ENCODE assay signal across 9 cellular contexts in the genomic region with DNA sequence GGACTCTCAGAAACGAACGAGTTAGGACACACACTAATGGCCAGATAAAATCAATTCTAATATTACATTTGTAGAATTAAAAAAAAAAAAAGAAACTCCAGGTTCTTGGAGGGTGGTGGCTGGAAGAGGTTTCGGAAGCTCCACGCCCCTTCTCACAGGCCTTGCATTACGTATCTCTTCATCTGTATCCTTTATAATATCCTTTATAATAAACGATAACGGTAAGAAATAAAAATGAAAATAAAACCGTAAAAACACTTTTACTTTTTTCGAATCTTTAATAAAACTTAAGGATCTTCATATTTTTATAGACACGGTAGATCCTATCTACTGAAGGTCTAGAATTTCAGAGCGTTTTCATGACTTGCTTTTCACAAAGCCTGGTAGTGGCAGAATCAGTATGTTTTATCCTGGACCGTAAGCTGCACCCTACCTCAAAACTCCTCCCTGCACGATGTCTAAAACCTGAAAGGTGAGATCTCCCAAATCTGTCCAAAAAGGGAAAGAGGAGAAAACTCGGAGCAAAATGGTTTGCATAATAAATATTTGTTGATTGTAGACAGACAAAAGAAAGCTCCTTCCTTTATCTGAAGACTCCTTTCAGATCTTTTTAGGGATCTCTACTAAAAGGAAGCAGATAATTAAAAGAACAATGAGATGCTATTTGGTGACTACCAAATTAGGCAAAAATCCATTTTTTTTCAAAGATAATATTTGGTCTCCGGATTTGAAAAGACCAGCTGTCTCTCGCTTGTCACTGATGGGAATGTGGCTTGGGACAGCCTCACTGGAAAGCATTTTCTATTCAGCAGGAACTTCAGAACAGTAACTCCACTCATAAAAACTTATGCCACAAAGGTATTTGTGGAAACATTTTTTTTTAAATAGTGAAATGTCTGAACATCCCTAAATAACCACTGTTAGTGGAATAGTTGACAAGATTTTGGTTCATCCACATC. TPM values are rescaled to one million over a fixed set of nuclear protein-coding genes. Genes with fewer than 3 reads are reported as not detected.
DNase-seq lines count a peak whose midpoint lies in the region; ATAC-seq and TF ChIP-seq lines count a peak whose summit lies in the region.
"Had no signal": no experiment of that assay in that cellular context is flagged by ENCODE, and none has a peak within 500 bp of the region (broad histone marks: within the 10 kb centered on the region; RNA-seq: fewer than 3 reads in every experiment).

No MANE protein-coding gene starts in this region.

- POLR2A ChIA-PET in T-cell (lab: Charles Lee): interaction anchor here (0.6 to 2.9 kb wide), 15 partner anchors 9 to 264 kb away, joined by 3 to 121 read pairs (median 5); no protein-coding TSS in a partner anchor

- H3K9me3 Mint-ChIP-seq in activated T-cell treated with anti-CD3 and anti-CD28 coated beads, Interleukin-2, amount 50 U/mL, for 24 hours: no peaks in the 10 kb centered on the region
- H3K9me3 Mint-ChIP-seq in T-cell: no peaks in the 10 kb centered on the region

- no peak for TF ChIP-seq CTCF in GM20000 (IDR thresholded peaks at IDR 0.05; ENCODE audit: extremely low read depth, missing control alignments)

- no peaks in the 10 kb centered on the region for H3K9me3 ChIP-seq in iPS-18a (ENCODE audit: control insufficient read depth, low read depth, low read length)
- no peaks in the 10 kb centered on the region for H3K9me3 ChIP-seq in stomach smooth muscle (ENCODE audit: control insufficient read depth in 2 of 2, low read length in 2 of 2)

- H3K4me3 Mint-ChIP-seq in activated T-cell treated with anti-CD3 and anti-CD28 coated beads, Interleukin-2, amount 50 U/mL, for 24 hours: peak overlapping the region; percentile 93
- peak overlapping the region; percentile 94 to 99 (median 99) for H3K4me3 Mint-ChIP-seq in T-cell

- no peaks in the 10 kb centered on the region for H3K27me3 Mint-ChIP-seq in activated T-cell treated with anti-CD3 and anti-CD28 coated beads, Interleukin-2, amount 50 U/mL, for 24 hours
- no peaks in the 10 kb centered on the region for H3K27me3 Mint-ChIP-seq in T-cell

- peak overlapping the region; percentile 76 for H3K4me3 ChIP-seq in iPS-18a (ENCODE audit: low read length)
- peak overlapping the region; percentile 56 to 78 for H3K4me3 ChIP-seq in stomach smooth muscle (ENCODE audit: low read length in 2 of 2)

- H3K27me3 ChIP-seq in iPS-18a (ENCODE audit: control insufficient read depth, insufficient read depth, low read length) (peaks cover 61% of the 10 kb centered on the region), stomach smooth muscle (ENCODE audit: control insufficient read depth in 1 of 2, insufficient read depth in 2 of 2, low read length in 2 of 2) (peaks cover 19 to 43% of the 10 kb centered on the region in 2 donors)

- no peak for ATAC-seq in T-cell (replicated peaks in 1 of 4)
- ATAC-seq in HG03139 (IDR thresholded peaks at IDR 0.05; ENCODE audit: unreplicated experiment): no peak

- H3K4me1 Mint-ChIP-seq in activated T-cell treated with anti-CD3 and anti-CD28 coated beads, Interleukin-2, amount 50 U/mL, for 24 hours (ENCODE audit: low read depth): peaks cover 79% of the 10 kb centered on the region
- peaks cover 66 to 72% (median 66%) of the 10 kb centered on the region in 3 donors for H3K4me1 Mint-ChIP-seq in T-cell

- H3K4me1 ChIP-seq in iPS-18a (ENCODE audit: control insufficient read depth, low read depth, low read length) (peaks cover 13% of the 10 kb centered on the region), stomach smooth muscle (ENCODE audit: control insufficient read depth, insufficient read depth, low read length) (peaks cover 17% of the 10 kb centered on the region)

- CTCF ChIA-PET in T-cell (lab: Charles Lee): interaction anchor here in 1 of 2 donors (0.7 to 2.1 kb wide), 6 partner anchors 9 to 265 kb away, joined by 3 to 11 read pairs (median 9); no protein-coding TSS in a partner anchor

- H3K36me3 ChIP-seq in iPS-18a (ENCODE audit: control insufficient read depth, low read depth, low read length): peaks cover 2% of the 10 kb centered on the region
- peaks cover 0 to 3% of the 10 kb centered on the region in 2 donors for H3K36me3 ChIP-seq in stomach smooth muscle (ENCODE audit: control insufficient read depth in 2 of 2, insufficient read depth in 2 of 2, low read length in 2 of 2)

- no peak overlapping the region for H3K9ac ChIP-seq in iPS-18a (ENCODE audit: low read length)
- no peak overlapping the region for H3K9ac ChIP-seq in stomach smooth muscle (ENCODE audit: low read length in 2 of 2)

- H3K27ac ChIP-seq in iPS-18a (ENCODE audit: low read length) (no peak overlapping the region), stomach smooth muscle (ENCODE audit: low read length) (no peak overlapping the region)
- H3K27ac ChIP-seq: C4-2B had no signal

- peaks cover 25% of the 10 kb centered on the region for H3K36me3 Mint-ChIP-seq in activated T-cell treated with anti-CD3 and anti-CD28 coated beads, Interleukin-2, amount 50 U/mL, for 24 hours (ENCODE audit: low read depth)
- peaks cover 17% of the 10 kb centered on the region for H3K36me3 Mint-ChIP-seq in T-cell

- no peak for DNase-seq in activated T-cell treated with anti-CD3 and anti-CD28 coated beads, Interleukin-2, amount 50 U/mL, for 24 hours
- no peak for DNase-seq in activated T-cell treated with anti-CD3 and anti-CD28 coated beads for 4 hours
- no peak for DNase-seq in T-cell
- no peak for DNase-seq in GM20000 (ENCODE audit: low spot score)
- DNase-seq in NCI-H526 treated with DMSO at 0.1 percent for 48 hours (lab: John Stamatoyannopoulos, UW): no peak

- peak overlapping the region; percentile 91 for H3K27ac Mint-ChIP-seq in activated T-cell treated with anti-CD3 and anti-CD28 coated beads, Interleukin-2, amount 50 U/mL, for 24 hours
- peak overlapping the region; percentile 96 to 97 for H3K27ac Mint-ChIP-seq in T-cell

RNA-seq across cellular contexts. Expression of a gene that starts 2.0 kb away (rescaled TPM):
- 1,000 to 10,000 TPM in 2 of 5 donors, 100 to 1,000 TPM in 3; 274 to 1,514 (median 326) TPM for total RNA-seq in T-cell
